Comparison of ENCODE assay signal across 8 cellular contexts in the genomic region with DNA sequence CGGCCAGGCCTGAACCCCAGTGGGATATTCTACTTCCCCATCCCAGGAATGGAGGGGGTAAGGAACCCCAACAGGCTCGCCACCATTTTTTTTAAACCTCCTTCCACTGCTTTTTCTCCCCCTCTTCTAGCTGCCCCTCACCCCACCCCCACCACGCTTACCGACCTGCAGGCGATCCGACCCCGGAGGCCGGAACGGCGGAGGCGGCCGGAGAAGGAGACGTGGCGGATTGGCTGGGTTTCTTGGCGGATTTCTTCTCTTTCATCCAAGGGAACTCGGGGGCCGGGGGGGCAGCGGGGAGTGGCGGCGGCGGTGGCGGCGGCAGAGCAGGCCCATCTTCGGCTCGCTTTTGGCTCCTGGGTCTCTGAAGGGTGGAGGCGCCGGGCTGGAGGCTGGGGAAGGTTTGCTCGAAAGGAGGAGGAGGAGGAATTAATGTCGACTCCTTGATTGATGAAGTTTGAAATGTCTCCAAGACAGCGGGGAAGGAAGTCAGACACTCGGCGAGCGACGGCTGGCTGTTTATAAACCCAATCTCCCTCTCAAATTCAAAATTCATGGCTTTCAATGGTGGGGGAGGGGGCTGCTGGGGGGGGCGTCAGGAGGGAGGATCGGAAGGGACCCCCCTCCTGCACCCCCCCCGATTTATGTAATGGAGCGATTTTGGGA. TPM values are rescaled to one million over a fixed set of nuclear protein-coding genes. Genes with fewer than 3 reads are reported as not detected.
DNase-seq lines count a peak whose midpoint lies in the region; ATAC-seq lines count a peak whose summit lies in the region.

No MANE protein-coding gene starts in this region.

- peak overlapping the region; percentile 94 for H3K27ac Mint-ChIP-seq in activated naive CD4-positive, alpha-beta T cell treated with anti-CD3 and anti-CD28 coated beads, Interleukin-2, amount 10 ng/mL, durations not matched to agents 7 days and 5 days

- intact Hi-C loops in left ventricle myocardium superior (cut with micrococcal nuclease): no loop called here
- intact Hi-C loops in sciatic nerve (cut with DNase I): no loop called here

- DNase-seq in COLO668 (lab: John Stamatoyannopoulos, UW; ENCODE audit: unreplicated experiment) (peak; percentile 36), M059J (ENCODE audit: low read depth) (peak; percentile 81), left ventricle myocardium superior (peak; percentile 87), sciatic nerve (ENCODE audit: low spot score) (peak; percentile 93)
- peak; percentile 66 for DNase-seq in activated naive CD4-positive, alpha-beta T cell treated with anti-CD3 and anti-CD28 coated beads, Interleukin-2, amount 10 ng/mL, durations not matched to agents 7 days and 5 days

- peak overlapping the region; percentile 100 for H3K4me3 Mint-ChIP-seq in activated naive CD4-positive, alpha-beta T cell treated with anti-CD3 and anti-CD28 coated beads, Interleukin-2, amount 10 ng/mL, durations not matched to agents 7 days and 5 days

- H3K27me3 Mint-ChIP-seq in activated naive CD4-positive, alpha-beta T cell treated with anti-CD3 and anti-CD28 coated beads, Interleukin-2, amount 10 ng/mL, durations not matched to agents 7 days and 5 days: peaks cover 78% of the 10 kb centered on the region

- CTCF ChIA-PET in activated naive CD4-positive, alpha-beta T cell treated with anti-CD3 and anti-CD28 coated beads, Interleukin-2, amount 10 ng/mL, durations not matched to agents 7 days and 5 days (lab: Charles Lee): interaction anchor here (0.9 kb wide), 1 partner anchor 52 kb away, joined by 3 read pairs; no protein-coding TSS in a partner anchor

- no peaks in the 10 kb centered on the region for H3K9me3 Mint-ChIP-seq in activated naive CD4-positive, alpha-beta T cell treated with anti-CD3 and anti-CD28 coated beads, Interleukin-2, amount 10 ng/mL, durations not matched to agents 7 days and 5 days

- H3K36me3 Mint-ChIP-seq in activated naive CD4-positive, alpha-beta T cell treated with anti-CD3 and anti-CD28 coated beads, Interleukin-2, amount 10 ng/mL, durations not matched to agents 7 days and 5 days: peaks cover 24% of the 10 kb centered on the region

- H3K4me1 Mint-ChIP-seq in activated naive CD4-positive, alpha-beta T cell treated with anti-CD3 and anti-CD28 coated beads, Interleukin-2, amount 10 ng/mL, durations not matched to agents 7 days and 5 days: peaks cover 74% of the 10 kb centered on the region

- ATAC-seq in left ventricle myocardium superior: peak; percentile 67
- ATAC-seq in sciatic nerve: peak; percentile 70
- no peak for ATAC-seq in GM21528 (IDR thresholded peaks at IDR 0.05; ENCODE audit: low FRiP score, unreplicated experiment)
- ATAC-seq in HG03439 (IDR thresholded peaks at IDR 0.05; ENCODE audit: unreplicated experiment): no peak
- ATAC-seq in GM21529 (IDR thresholded peaks at IDR 0.05; ENCODE audit: unreplicated experiment): no peak

RNA-seq across cellular contexts. Expression of a gene that starts 0.4 kb away (rescaled TPM):
- 17.4 and 30.7 TPM in 2 replicates for total RNA-seq in M059J (2014; rRNA removed; shearing (Covaris generic))
- 2.8 TPM for total RNA-seq in left ventricle myocardium superior
- 23.1 TPM for total RNA-seq in sciatic nerve

RNA-seq across cellular contexts. Expression of a gene that starts 13.7 kb away (rescaled TPM):
- not detected in 2 replicates for total RNA-seq in M059J (2014; rRNA removed; shearing (Covaris generic))
- not detected for total RNA-seq in left ventricle myocardium superior
- total RNA-seq in sciatic nerve: not detected

RNA-seq across cellular contexts. Expression of a gene that starts 33.7 kb away (rescaled TPM):
- 0.20 and 0.57 TPM in 2 replicates for total RNA-seq in M059J (2014; rRNA removed; shearing (Covaris generic))
- 0.79 TPM for total RNA-seq in left ventricle myocardium superior
- total RNA-seq in sciatic nerve: 8.8 TPM

RNA-seq across cellular contexts. Expression of a gene that starts 45.6 kb away (rescaled TPM):
- total RNA-seq in M059J (2014; rRNA removed; shearing (Covaris generic)): 10.2 and 15.4 TPM in 2 replicates
- 2.7 TPM for total RNA-seq in left ventricle myocardium superior
- 25.6 TPM for total RNA-seq in sciatic nerve

RNA-seq across cellular contexts. Expression of a gene that starts 49.1 kb away (rescaled TPM):
- total RNA-seq in M059J (2014; rRNA removed; shearing (Covaris generic)): 0.10 and 0.37 TPM in 2 replicates
- total RNA-seq in left ventricle myocardium superior (not detected), sciatic nerve (2.4 TPM)

Comparison
In these comparisons a context has a peak if more than half of its experiments do, and no peak if none do; other contexts are left out.
1. DNase-seq: peak in every context shown above with its lines; median percentile 93 in sciatic nerve; 87 in left ventricle myocardium superior; 81 in M059J; 66 in activated naive CD4-positive, alpha-beta T cell treated with anti-CD3 and anti-CD28 coated beads, Interleukin-2, amount 10 ng/mL, durations not matched to agents 7 days and 5 days; 36 in COLO668.
2. ATAC-seq: peak in left ventricle myocardium superior (single experiment) and sciatic nerve (single experiment); none in GM21528 (single experiment), HG03439 (single experiment) and GM21529 (single experiment).